Comparison of ENCODE assay signal across 17 cellular contexts in genomic region chr20:12394786-12395185, GRCh38.
DNase-seq lines count a peak whose midpoint lies in the region; ATAC-seq and TF ChIP-seq lines count a peak whose summit lies in the region.
"Had no signal": no experiment of that assay in that cellular context is flagged by ENCODE, and none has a peak within 500 bp of the region (broad histone marks: within the 10 kb centered on the region; RNA-seq: fewer than 3 reads in every experiment).

No MANE protein-coding gene starts in this region.

- H3K4me3 ChIP-seq in H7 (ENCODE audit: insufficient read depth, low read depth, low read length) (no peak overlapping the region), gastroesophageal sphincter (no peak overlapping the region)
- H3K4me3 ChIP-seq: left ventricle myocardium inferior, tibial nerve had no signal

- H3K27me3 ChIP-seq in H7 (ENCODE audit: control insufficient read depth, insufficient read depth, low read length), result no peaks in the 10 kb centered on the region
- no peaks in the 10 kb centered on the region for H3K27me3 ChIP-seq in foreskin keratinocyte
- no peaks in the 10 kb centered on the region for H3K27me3 ChIP-seq in gastroesophageal sphincter
- H3K27me3 ChIP-seq: tibial nerve had no signal

- TF ChIP-seq CTCF in foreskin keratinocyte (conservative IDR thresholded peaks at IDR 0.05) (peak; percentile 30), gastroesophageal sphincter (IDR thresholded peaks at IDR 0.05) (no peak)

- H3K27ac ChIP-seq in foreskin keratinocyte, result no peak overlapping the region
- no peak overlapping the region for H3K27ac ChIP-seq in gastroesophageal sphincter
- H3K27ac ChIP-seq: left ventricle myocardium inferior, tibial nerve had no signal

- ATAC-seq in foreskin keratinocyte (peak; percentile 67), gastroesophageal sphincter (no peak), HG02852 (IDR thresholded peaks at IDR 0.05; ENCODE audit: unreplicated experiment) (no peak)
- ATAC-seq: Right ventricle myocardium inferior had no signal

- TF ChIP-seq EP300 in gastroesophageal sphincter (IDR thresholded peaks at IDR 0.05), result no peak

- intact Hi-C loops in posterior cingulate gyrus (cut with DNase I), result no loop called here

- DNase-seq in A172 (ENCODE audit: low spot score) (peak; percentile 50), H7 (peak; percentile 3), RPMI8226 (peak; percentile 33), foreskin keratinocyte (no peak), NCI-H1105 (lab: John Stamatoyannopoulos, UW) (no peak), posterior cingulate gyrus (no peak)
- DNase-seq: activated CD4-positive, alpha-beta T cell treated with anti-CD3 and anti-CD28 coated beads, Interleukin-2, amount 50 U/mL, for 1 hour; DMS79; effector CD8-positive, alpha-beta T cell; left ventricle myocardium inferior; naive B cell; NCI-H1092; NCI-H446 treated with DMSO at 0.1 percent for 48 hours had no signal

- no peak for TF ChIP-seq POLR2A in gastroesophageal sphincter (IDR thresholded peaks at IDR 0.05)

- no peaks in the 10 kb centered on the region for H3K4me1 ChIP-seq in foreskin keratinocyte
- H3K4me1 ChIP-seq in gastroesophageal sphincter, result no peaks in the 10 kb centered on the region
- H3K4me1 ChIP-seq: tibial nerve had no signal

- WGBS in gastroesophageal sphincter (ENCODE audit: low coverage in 1 of 2), 2 donors, result 53 to 100% methylated on average over 2 to 3 of the region's 4 CpGs

- H3K36me3 ChIP-seq in H7 (replicated peaks; ENCODE audit: control insufficient read depth, insufficient read depth, low read length), result no peaks in the 10 kb centered on the region
- no peaks in the 10 kb centered on the region for H3K36me3 ChIP-seq in gastroesophageal sphincter
- H3K36me3 ChIP-seq: left ventricle myocardium inferior, tibial nerve had no signal

- H3K9me3 ChIP-seq in gastroesophageal sphincter, result no peaks in the 10 kb centered on the region
- H3K9me3 ChIP-seq: left ventricle myocardium inferior, tibial nerve had no signal

Comparison
In these comparisons a context has a peak if more than half of its experiments do, and no peak if none do; other contexts are left out.
1. DNase-seq: peak in A172 (single experiment), H7 (single experiment) and RPMI8226 (single experiment); none in foreskin keratinocyte (0 of 2), NCI-H1105 (single experiment) and posterior cingulate gyrus (0 of 10).